In genomic region chr5:78287833-78288232, GRCh38 we compare ENCODE assay signal across 12 cellular contexts. TPM values are rescaled to one million over a fixed set of nuclear protein-coding genes. Genes with fewer than 3 reads are reported as not detected.
DNase-seq lines count a peak whose midpoint lies in the region; ATAC-seq and TF ChIP-seq lines count a peak whose summit lies in the region.
"Had no signal": no experiment of that assay in that cellular context is flagged by ENCODE, and none has a peak within 500 bp of the region (broad histone marks: within the 10 kb centered on the region; RNA-seq: fewer than 3 reads in every experiment).

No MANE protein-coding gene starts in this region.

- H3K4me3 ChIP-seq in AG10803 (ENCODE audit: low read length) (no peak overlapping the region; the same call in none of the 2 replicates), mammary epithelial cell (replicated peaks in 1 of 3; ENCODE audit: insufficient read depth in 1 of 3, low read depth in 2 of 3, low read length in 3 of 3) (peak overlapping the region in 1 of 3 experiments; percentile 19), mesenchymal stem cell (ENCODE audit: insufficient read depth in 1 of 2, low read depth in 1 of 2, low read length in 2 of 2) (peak overlapping the region in 1 of 2 experiments; percentile 9)
- H3K4me3 ChIP-seq: left ventricle myocardium inferior, spleen had no signal

- H3K27ac ChIP-seq in mammary epithelial cell (ENCODE audit: insufficient read depth, low read depth, low read length) (peak overlapping the region; percentile 43), mesenchymal stem cell (ENCODE audit: low read length, poor library complexity, severe bottlenecking) (no peak overlapping the region)
- H3K27ac ChIP-seq: left ventricle myocardium inferior, spleen had no signal

- H3K9me3 ChIP-seq in mammary epithelial cell (replicated peaks; ENCODE audit: insufficient read depth, low read length) (peaks cover 3% of the 10 kb centered on the region), mesenchymal stem cell (ENCODE audit: control insufficient read depth, low read length) (no peaks in the 10 kb centered on the region)
- H3K9me3 ChIP-seq: left ventricle myocardium inferior, spleen had no signal

- H2BK5ac ChIP-seq in mesenchymal stem cell (ENCODE audit: low read depth, low read length, poor library complexity, severe bottlenecking), result no peak overlapping the region

- CTCF ChIA-PET in mammary epithelial cell (lab: Charles Lee; ENCODE audit: low non-redundant PET), result no interaction called here

- no peak overlapping the region for H2AK5ac ChIP-seq in mesenchymal stem cell (ENCODE audit: low read length, severe bottlenecking)

- no peak overlapping the region for H3K23ac ChIP-seq in mesenchymal stem cell (ENCODE audit: low read length in 2 of 2)

- H3K4me1 ChIP-seq in mammary epithelial cell (ENCODE audit: insufficient read depth, low read length) (peaks cover 11% of the 10 kb centered on the region), mesenchymal stem cell (ENCODE audit: control insufficient read depth, insufficient read depth, low read depth, low read length) (no peaks in the 10 kb centered on the region)

- no peak overlapping the region for H3K4ac ChIP-seq in mesenchymal stem cell (ENCODE audit: low read depth in 1 of 2, low read length in 2 of 2)

- no peak overlapping the region for H2BK12ac ChIP-seq in mesenchymal stem cell (ENCODE audit: low read length in 2 of 2)

- no peak overlapping the region for H4K91ac ChIP-seq in mesenchymal stem cell (ENCODE audit: low read length)

- ATAC-seq in left colon, result no peak

- dilution Hi-C loops in mammary epithelial cell (cut with HindIII; ENCODE audit: low sequenced_read_pairs), result no loop called here

- in situ Hi-C loops in mammary epithelial cell (cut with MboI; ENCODE audit: low sequenced_read_pairs in 2 of 2), result no loop called here

- no peak overlapping the region for H2BK120ac ChIP-seq in mesenchymal stem cell (ENCODE audit: low read depth, low read length)

- TF ChIP-seq CTCF in AG10803 (conservative IDR thresholded peaks at IDR 0.05; ENCODE audit: low read length) (no peak), mammary epithelial cell (conservative IDR thresholded peaks at IDR 0.05 in 1 of 2, IDR thresholded peaks at IDR 0.05 in 1 of 2; ENCODE audit: extremely low read depth in 1 of 2, insufficient read depth in 1 of 2, low read depth in 1 of 2, low read length in 2 of 2) (no peak)

- intact Hi-C loops in mammary epithelial cell (cut with micrococcal nuclease) (no loop called here), left colon (cut with DNase I, micrococcal nuclease) (no loop called here)

- no peak overlapping the region for H4K8ac ChIP-seq in mesenchymal stem cell (ENCODE audit: low read length)

- H4K20me1 ChIP-seq in mammary epithelial cell (ENCODE audit: insufficient read depth, low read length), result no peaks in the 10 kb centered on the region

- no peak overlapping the region for H3K18ac ChIP-seq in mesenchymal stem cell (ENCODE audit: low read depth in 1 of 2, low read length in 2 of 2)

- peaks cover 95% of the 10 kb centered on the region for H3K79me2 ChIP-seq in mammary epithelial cell (ENCODE audit: insufficient read depth, low read length)

- whole genome bisulfite sequencing in mammary epithelial cell (ENCODE audit: low coverage, missing lambda C conversion rate), result 4% methylated on average over 2 of the region's 2 CpGs
- WGBS in mesenchymal stem cell, result 0% methylated on average over 2 of the region's 2 CpGs

- no peaks in the 10 kb centered on the region for H3K27me3 ChIP-seq in mammary epithelial cell (ENCODE audit: insufficient read depth, low read length)
- H3K27me3 ChIP-seq in mesenchymal stem cell (ENCODE audit: control insufficient read depth in 1 of 2, insufficient read depth in 1 of 2, low read length in 2 of 2), result no peaks in the 10 kb centered on the region
- H3K27me3 ChIP-seq: spleen had no signal

- H2AFZ ChIP-seq in mammary epithelial cell (ENCODE audit: low read depth, low read length) (no peak overlapping the region), mesenchymal stem cell (ENCODE audit: low read depth, low read length) (no peak overlapping the region)

- H3K4me2 ChIP-seq in mammary epithelial cell (ENCODE audit: insufficient read depth, low read depth, low read length) (peak overlapping the region; percentile 82), mesenchymal stem cell (ENCODE audit: low read length, poor library complexity, severe bottlenecking) (no peak overlapping the region)

- H3K36me3 ChIP-seq in mammary epithelial cell (ENCODE audit: insufficient read depth, low read length), result no peaks in the 10 kb centered on the region
- H3K36me3 ChIP-seq in mesenchymal stem cell (ENCODE audit: control insufficient read depth in 1 of 2, insufficient read depth in 2 of 2, low read depth in 1 of 2, low read length in 2 of 2), result no peaks in the 10 kb centered on the region
- H3K36me3 ChIP-seq: left ventricle myocardium inferior, spleen had no signal

- H3K9ac ChIP-seq in mammary epithelial cell (ENCODE audit: insufficient read depth, low read length) (no peak overlapping the region), mesenchymal stem cell (ENCODE audit: low read length) (peak overlapping the region; percentile 70)

- peaks cover 14% of the 10 kb centered on the region for H3K79me1 ChIP-seq in mesenchymal stem cell (replicated peaks; ENCODE audit: low read length, poor library complexity, severe bottlenecking)

- no TSS peak for BruUV-seq in mammary epithelial cell (replicated peaks; lab: Mats Ljungman, UMichigan)

- DNase-seq in AG10803 (ENCODE audit: low read depth) (peak; percentile 81), Kasumi-1 (lab: John Stamatoyannopoulos, UW) (peak; percentile 28 to 35), mammary epithelial cell (peak; percentile 60), mesenchymal stem cell (peak; percentile 79), HuH-7.5 (ENCODE audit: low spot score) (no peak), left colon (no peak), amygdala (lab: John Stamatoyannopoulos, UW) (no peak)
- no peak for DNase-seq in activated effector memory CD4-positive, alpha-beta T cell treated with anti-CD3 and anti-CD28 coated beads, Interleukin-2, amount 50 U/mL, for 16 hours
- DNase-seq: DND-41, left ventricle myocardium inferior, NCI-H1417, spleen had no signal

- no peak overlapping the region for H2BK15ac ChIP-seq in mesenchymal stem cell (ENCODE audit: low read depth, poor library complexity, severe bottlenecking)

- no peak overlapping the region for H3K14ac ChIP-seq in mesenchymal stem cell (ENCODE audit: low read length in 2 of 2)

RNA-seq across cellular contexts. Expression of gene AP3B1, which starts 6.7 kb away (rescaled TPM):
- total RNA-seq in mammary epithelial cell (10 to 100 TPM; 53.2 to 55.0 TPM), left colon (10 to 100 TPM; 51.3 to 55.6 TPM)
- polyA plus RNA-seq in mammary epithelial cell, result 34.8 TPM
- 65.0 TPM for polyA minus RNA-seq in mammary epithelial cell
- polyA plus RNA-seq in mesenchymal stem cell (2013, experiment 1 of 2), result 45.2 TPM
- polyA plus RNA-seq in mesenchymal stem cell (2013, experiment 2 of 2), result 43.1 TPM

Comparison
In these comparisons a context has a peak if more than half of its experiments do, and no peak if none do; other contexts are left out.
1. DNase-seq: peak in AG10803 (single experiment), Kasumi-1 (2 of 2), mammary epithelial cell (single experiment) and mesenchymal stem cell (single experiment); none in activated effector memory CD4-positive, alpha-beta T cell treated with anti-CD3 and anti-CD28 coated beads, Interleukin-2, amount 50 U/mL, for 16 hours (single experiment), HuH-7.5 (single experiment), left colon (0 of 2) and amygdala (0 of 56).